13 cellular contexts compared by ENCODE assay signal in the genomic region with DNA sequence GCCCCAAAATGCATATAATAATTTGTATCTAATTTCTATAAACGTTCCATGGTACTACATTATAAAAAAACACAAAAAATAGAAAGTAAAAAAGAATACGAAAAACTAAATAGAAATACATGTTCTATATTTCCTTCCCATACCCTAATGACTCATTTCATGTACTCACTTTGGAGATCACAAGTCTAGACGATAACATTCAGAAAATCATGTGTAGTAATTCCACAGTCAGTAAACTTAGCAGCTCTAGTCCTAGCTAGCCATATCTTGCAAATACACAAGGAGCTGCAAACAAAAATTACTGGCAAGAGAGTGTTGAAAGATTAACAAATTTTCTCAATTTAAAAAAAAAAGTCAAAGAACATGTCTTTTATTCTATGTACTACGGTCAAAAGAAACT. TPM values are rescaled to one million over a fixed set of nuclear protein-coding genes. Genes with fewer than 3 reads are reported as not detected.
A peak's percentile ranks its signal among the peaks of the same experiment; 100 is the strongest.
DNase-seq lines count a peak whose midpoint lies in the region; ATAC-seq, FAIRE-seq and TF ChIP-seq lines count a peak whose summit lies in the region.
"Had no signal": no experiment of that assay in that cellular context is flagged by ENCODE, and none has a peak within 500 bp of the region (broad histone marks: within the 10 kb centered on the region; RNA-seq: fewer than 3 reads in every experiment).

No MANE protein-coding gene starts in this region.

- peaks cover 23% of the 10 kb centered on the region for H3K4me1 Mint-ChIP-seq in neural crest cell

- H3K4me3 Mint-ChIP-seq in neural crest cell: peak overlapping the region; percentile 70

- H3K9me3 ChIP-seq in duodenal mucosa (ENCODE audit: control insufficient read depth in 1 of 2, low read length in 2 of 2) (no peaks in the 10 kb centered on the region), right cardiac atrium (ENCODE audit: control insufficient read depth, low read length) (no peaks in the 10 kb centered on the region)

- peaks cover 4 to 23% of the 10 kb centered on the region in 2 donors for H3K36me3 ChIP-seq in duodenal mucosa (ENCODE audit: control insufficient read depth in 1 of 2, insufficient read depth in 2 of 2, low read length in 2 of 2)

- no peak for TF ChIP-seq POLR2A in NB4 (IDR thresholded peaks at IDR 0.05; ENCODE audit: extremely low read depth, insufficient read length)

- H3K27me3 Mint-ChIP-seq in neural crest cell (ENCODE audit: low read depth): peaks cover 12% of the 10 kb centered on the region

- FAIRE-seq in G401.6 (lab: Jason Lieb, UNC): peak; percentile 36

- 80% methylated on average over 4 of the region's 4 CpGs for WGBS in right cardiac atrium

- H3K9ac ChIP-seq in duodenal mucosa (ENCODE audit: low read depth in 1 of 2, low read length in 2 of 2): peak overlapping the region in 1 of 2 donors; percentile 55

- H3K9me3 Mint-ChIP-seq in neural crest cell: no peaks in the 10 kb centered on the region

- ATAC-seq in GM19324 (IDR thresholded peaks at IDR 0.05; ENCODE audit: low FRiP score, unreplicated experiment): no peak
- no peak for ATAC-seq in right cardiac atrium
- ATAC-seq: T-helper 17 cell had no signal

- H3K27ac ChIP-seq in duodenal mucosa (ENCODE audit: low read depth, low read length) (no peak overlapping the region), right cardiac atrium (ENCODE audit: low read length) (no peak overlapping the region)

- H3K4me3 ChIP-seq in NB4 (ENCODE audit: low read depth, low read length): peak overlapping the region; percentile 93
- H3K4me3 ChIP-seq in duodenal mucosa (ENCODE audit: low read depth in 1 of 2, low read length in 2 of 2): peak overlapping the region; percentile 29 to 78
- H3K4me3 ChIP-seq in right cardiac atrium (ENCODE audit: low read length): no peak overlapping the region

- H3K4me1 ChIP-seq in duodenal mucosa (ENCODE audit: control insufficient read depth in 1 of 2, insufficient read depth in 2 of 2, low read length in 2 of 2) (peaks cover 0 to 8% of the 10 kb centered on the region in 2 donors), right cardiac atrium (ENCODE audit: control insufficient read depth, insufficient read depth, low read length) (no peaks in the 10 kb centered on the region)

- H3K27me3 ChIP-seq in duodenal mucosa (ENCODE audit: control insufficient read depth in 1 of 2, insufficient read depth in 2 of 2, low read length in 2 of 2) (no peaks in the 10 kb centered on the region), right cardiac atrium (ENCODE audit: control insufficient read depth, insufficient read depth) (no peaks in the 10 kb centered on the region)

- in situ Hi-C loops in GM13976 (cut with MboI; ENCODE audit: low sequenced_read_pairs, unreplicated experiment): no loop called here

- DNase-seq in NB4 (ENCODE audit: low read depth) (no peak), neural crest cell (ENCODE audit: low read depth, low spot score) (no peak), right cardiac atrium (no peak), HPDE6-E6E7 (ENCODE audit: extremely low spot score) (no peak), GM13976 (ENCODE audit: low spot score) (no peak)
- DNase-seq: activated CD8-positive, alpha-beta memory T cell treated with anti-CD3 and anti-CD28 coated beads, Interleukin-2, amount 50 U/mL, for 4 hours; central memory CD4-positive, alpha-beta T cell; hypothalamus; T-helper 17 cell had no signal

- H3K27ac Mint-ChIP-seq in neural crest cell (ENCODE audit: unreplicated experiment): no peak overlapping the region

- intact Hi-C loops in right cardiac atrium (cut with DNase I): no loop called here

- peaks cover 3% of the 10 kb centered on the region for H3K36me3 Mint-ChIP-seq in neural crest cell (ENCODE audit: low read depth)

- TF ChIP-seq CTCF in NB4 (IDR thresholded peaks at IDR 0.05; ENCODE audit: low read depth, low read length) (no peak), neural crest cell (conservative IDR thresholded peaks at IDR 0.05) (no peak), GM13976 (IDR thresholded peaks at IDR 0.05; ENCODE audit: borderline replicate concordance, control extremely low read depth, extremely low read depth, insufficient read depth, missing control alignments) (no peak)

RNA-seq across cellular contexts. Expression of a gene that starts 1.4 kb away (rescaled TPM):
- total RNA-seq in neural crest cell: 17.3 and 19.3 TPM in 2 replicates
- 10 to 100 TPM; 14.8 to 21.7 (median 19.1) TPM for total RNA-seq in right cardiac atrium
- 11.4 TPM for polyA plus RNA-seq in right cardiac atrium

RNA-seq across cellular contexts. Expression of a gene that starts 25.1 kb away (rescaled TPM):
- total RNA-seq in neural crest cell (not detected in 2 replicates), right cardiac atrium (under 1 TPM; 0.26 to 0.64 (median 0.54) TPM)
- not detected for polyA plus RNA-seq in right cardiac atrium
- total RNA-seq: Daoy had no signal
